8 cellular contexts compared by ENCODE assay signal in the genomic region with DNA sequence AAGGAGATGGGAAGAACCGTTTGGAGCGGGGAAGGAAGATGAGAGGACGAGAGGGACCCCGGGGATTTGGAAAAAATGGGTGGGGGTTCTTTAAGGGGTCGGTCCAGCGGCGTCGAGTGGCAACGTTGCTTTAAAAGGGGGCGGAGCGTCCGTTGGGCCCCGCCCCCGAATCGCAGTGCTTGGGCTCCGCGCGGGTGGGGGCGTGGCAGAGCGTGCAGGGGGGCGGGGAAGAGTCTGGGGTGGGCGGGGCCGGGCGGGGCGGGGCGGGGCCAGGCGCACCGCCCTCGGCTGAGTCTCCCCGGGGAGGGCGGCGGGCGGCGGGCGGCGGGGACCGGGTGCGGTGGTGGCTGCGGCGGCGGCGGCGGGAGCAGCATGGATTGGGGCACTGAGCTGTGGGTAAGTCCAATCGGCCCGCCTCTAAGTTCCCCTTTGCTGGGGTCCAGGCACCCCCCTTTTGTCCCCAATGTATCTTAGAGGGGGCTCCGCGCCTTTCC.
DNase-seq lines count a peak whose midpoint lies in the region; ATAC-seq and TF ChIP-seq lines count a peak whose summit lies in the region.

A gene with protein sequence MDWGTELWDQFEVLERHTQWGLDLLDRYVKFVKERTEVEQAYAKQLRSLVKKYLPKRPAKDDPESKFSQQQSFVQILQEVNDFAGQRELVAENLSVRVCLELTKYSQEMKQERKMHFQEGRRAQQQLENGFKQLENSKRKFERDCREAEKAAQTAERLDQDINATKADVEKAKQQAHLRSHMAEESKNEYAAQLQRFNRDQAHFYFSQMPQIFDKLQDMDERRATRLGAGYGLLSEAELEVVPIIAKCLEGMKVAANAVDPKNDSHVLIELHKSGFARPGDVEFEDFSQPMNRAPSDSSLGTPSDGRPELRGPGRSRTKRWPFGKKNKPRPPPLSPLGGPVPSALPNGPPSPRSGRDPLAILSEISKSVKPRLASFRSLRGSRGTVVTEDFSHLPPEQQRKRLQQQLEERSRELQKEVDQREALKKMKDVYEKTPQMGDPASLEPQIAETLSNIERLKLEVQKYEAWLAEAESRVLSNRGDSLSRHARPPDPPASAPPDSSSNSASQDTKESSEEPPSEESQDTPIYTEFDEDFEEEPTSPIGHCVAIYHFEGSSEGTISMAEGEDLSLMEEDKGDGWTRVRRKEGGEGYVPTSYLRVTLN (plus strand): TSS at position 291 of the 494 bp plus-strand sequence. CDS start 82 bp downstream, at position 373.

- peak; percentile 74 for DNase-seq in NCI-H2196 treated with DMSO at 0.1 percent for 48 hours (lab: John Stamatoyannopoulos, UW; ENCODE audit: unreplicated experiment)
- peak; percentile 85 for DNase-seq in activated CD4-positive, alpha-beta T cell treated with anti-CD3 and anti-CD28 coated beads for 48 hours
- DNase-seq in kidney glomerular epithelial cell (lab: John Stamatoyannopoulos, UW): peak; percentile 48
- peak; percentile 82 for DNase-seq in stimulated activated CD4-positive, alpha-beta T cell treated with anti-CD3 and anti-CD28 coated beads, Interleukin-15, amount 100 ng/mL, for 24 hours

- H3K27ac ChIP-seq in cingulate gyrus (ENCODE audit: low read depth, low read length): peak within 1 kb of the TSS; percentile 98

- peak within 1 kb of the TSS; percentile 82 for H3K4me3 ChIP-seq in GM12875 (ENCODE audit: low read depth, low read length)

- no peak for TF ChIP-seq CTCF in GM12875 (IDR thresholded peaks at IDR 0.05; ENCODE audit: borderline replicate concordance, insufficient read depth, low read depth, low read length)

- no peak for ATAC-seq in HG03045 (IDR thresholded peaks at IDR 0.05; ENCODE audit: unreplicated experiment)
- ATAC-seq in GM19328 (IDR thresholded peaks at IDR 0.05; ENCODE audit: unreplicated experiment): no peak
